In genomic region chr6:33299237-33299944, GRCh38 we compare ENCODE assay signal across 8 cellular contexts. TPM values are rescaled to one million over a fixed set of nuclear protein-coding genes. Genes with fewer than 3 reads are reported as not detected.
DNase-seq lines count a peak whose midpoint lies in the region; ATAC-seq, FAIRE-seq and TF ChIP-seq lines count a peak whose summit lies in the region.

No MANE protein-coding gene starts in this region.

- peaks cover 16% of the 10 kb centered on the region for H3K4me1 ChIP-seq in adipocyte (ENCODE audit: control insufficient read depth, insufficient read depth, low read length)

- H3K9me3 ChIP-seq in adipocyte (ENCODE audit: control insufficient read depth, low read length) = no peaks in the 10 kb centered on the region

- H3K27me3 Mint-ChIP-seq in type B pancreatic cell = peaks cover 3% of the 10 kb centered on the region

- ATAC-seq in HG02852 (IDR thresholded peaks at IDR 0.05; ENCODE audit: unreplicated experiment) = peak; percentile 65

- peak; percentile 76 for FAIRE-seq in GM12891 (lab: Jason Lieb, UNC)

- peak overlapping the region; percentile 99 for H3K4me3 Mint-ChIP-seq in type B pancreatic cell

- peak; percentile 85 for TF ChIP-seq CTCF in type B pancreatic cell (conservative IDR thresholded peaks at IDR 0.05)

- H3K27me3 ChIP-seq in adipocyte (replicated peaks; ENCODE audit: control insufficient read depth, insufficient read depth, low read length) = no peaks in the 10 kb centered on the region

- H3K36me3 ChIP-seq in adipocyte (ENCODE audit: control insufficient read depth, insufficient read depth, low read length, severe bottlenecking) = peaks cover 18% of the 10 kb centered on the region

- intact Hi-C loops in cardiac septum (cut with DNase I) = loop anchor here (1.0 to 2.0 kb wide), 2 partner anchors 22 to 51 kb away; partner anchors contain the start of gene B3GALT4
- intact Hi-C loops in posterior cingulate gyrus (cut with DNase I) = loop anchor here (2.0 kb wide), 1 partner anchor 15 kb away; the partner anchor contains the start of gene TAPBP

- H3K4me1 Mint-ChIP-seq in type B pancreatic cell (ENCODE audit: unreplicated experiment) = peaks cover 9% of the 10 kb centered on the region

- H3K9ac ChIP-seq in adipocyte (ENCODE audit: low read length) = peak overlapping the region; percentile 97

- peak; percentile 82 for TF ChIP-seq POLR2A in GM12891 (IDR thresholded peaks at IDR 0.05; ENCODE audit: low read depth, low read length)

- DNase-seq in GM12891 (ENCODE audit: insufficient read length, low spot score) (peak; percentile 89), NCI-H1436 (lab: John Stamatoyannopoulos, UW) (peak; percentile 87), SW 1271 (lab: John Stamatoyannopoulos, UW) (peak; percentile 73 to 92), adipocyte (ENCODE audit: low read depth) (peak; percentile 98), cardiac septum (ENCODE audit: low spot score) (peak; percentile 96), posterior cingulate gyrus (peak; percentile 87 to 98 (median 91)), type B pancreatic cell (ENCODE audit: extremely low spot score, unreplicated experiment) (peak; percentile 92)

- peak overlapping the region; percentile 98 for H3K27ac Mint-ChIP-seq in type B pancreatic cell

- H3K4me3 ChIP-seq in adipocyte (ENCODE audit: low read length) = peak overlapping the region; percentile 93

- H3K36me3 Mint-ChIP-seq in type B pancreatic cell = peaks cover 12% of the 10 kb centered on the region

- no peaks in the 10 kb centered on the region for H3K9me3 Mint-ChIP-seq in type B pancreatic cell

TF ChIP-seq in GM12891, 5 proteins besides CTCF, POLR2A, EP300 and RAD21:
- TF ChIP-seq PAX5 (IDR thresholded peaks at IDR 0.05; ENCODE audit: insufficient read depth, low read length, severe bottlenecking) (no peak), SPI1 (IDR thresholded peaks at IDR 0.05; ENCODE audit: low read depth, low read length) (no peak), POLR2AphosphoS5 (IDR thresholded peaks at IDR 0.05; ENCODE audit: low read depth, low read length) (peak; percentile 75; the same call in 1 of the 2 replicates), POU2F2 (IDR thresholded peaks at IDR 0.05; ENCODE audit: low read depth, low read length) (peak; percentile 59), TAF1 (IDR thresholded peaks at IDR 0.05; ENCODE audit: low read depth, low read length) (peak; percentile 50)

RNA-seq across cellular contexts. Expression of gene RGL2, which starts 0.6 kb away (rescaled TPM):
- 16.3 TPM for polyA plus RNA-seq in GM12891 (2012; ENCODE audit: low read depth, missing spikeins)
- total RNA-seq in cardiac septum = 46.9 TPM
- total RNA-seq in type B pancreatic cell (ENCODE audit: low replicate concordance) = 128 and 176 TPM in 2 replicates

RNA-seq across cellular contexts. Expression of gene PFDN6, which starts 10.0 kb away (rescaled TPM):
- 143 TPM for polyA plus RNA-seq in GM12891 (2012; ENCODE audit: low read depth, missing spikeins)
- total RNA-seq in cardiac septum = 35.1 TPM
- 52.9 and 54.5 TPM in 2 replicates for total RNA-seq in type B pancreatic cell (ENCODE audit: low replicate concordance)

RNA-seq across cellular contexts. Expression of gene WDR46, which starts 10.4 kb away (rescaled TPM):
- polyA plus RNA-seq in GM12891 (2012; ENCODE audit: low read depth, missing spikeins) = 47.4 TPM
- total RNA-seq in cardiac septum (18.8 TPM), type B pancreatic cell (ENCODE audit: low replicate concordance) (53.1 and 67.4 TPM in 2 replicates)

RNA-seq across cellular contexts. Expression of gene TAPBP, which starts 14.5 kb away (rescaled TPM):
- polyA plus RNA-seq in GM12891 (2012; ENCODE audit: low read depth, missing spikeins) = 48.1 TPM
- total RNA-seq in cardiac septum (85.8 TPM), type B pancreatic cell (ENCODE audit: low replicate concordance) (71.4 and 93.5 TPM in 2 replicates)

RNA-seq across cellular contexts. Expression of gene ZBTB22, which starts 18.2 kb away (rescaled TPM):
- polyA plus RNA-seq in GM12891 (2012; ENCODE audit: low read depth, missing spikeins) = 8.5 TPM
- total RNA-seq in cardiac septum = 19.9 TPM
- total RNA-seq in type B pancreatic cell (ENCODE audit: low replicate concordance) = 21.1 and 22.2 TPM in 2 replicates

Comparison
In these comparisons a context has a peak if more than half of its experiments do, and no peak if none do; other contexts are left out.
1. Peak in every context shown above with its lines: DNase-seq, ATAC-seq and H3K4me3 ChIP-seq.